ENCODE assay signal across 9 cellular contexts in the genomic region with DNA sequence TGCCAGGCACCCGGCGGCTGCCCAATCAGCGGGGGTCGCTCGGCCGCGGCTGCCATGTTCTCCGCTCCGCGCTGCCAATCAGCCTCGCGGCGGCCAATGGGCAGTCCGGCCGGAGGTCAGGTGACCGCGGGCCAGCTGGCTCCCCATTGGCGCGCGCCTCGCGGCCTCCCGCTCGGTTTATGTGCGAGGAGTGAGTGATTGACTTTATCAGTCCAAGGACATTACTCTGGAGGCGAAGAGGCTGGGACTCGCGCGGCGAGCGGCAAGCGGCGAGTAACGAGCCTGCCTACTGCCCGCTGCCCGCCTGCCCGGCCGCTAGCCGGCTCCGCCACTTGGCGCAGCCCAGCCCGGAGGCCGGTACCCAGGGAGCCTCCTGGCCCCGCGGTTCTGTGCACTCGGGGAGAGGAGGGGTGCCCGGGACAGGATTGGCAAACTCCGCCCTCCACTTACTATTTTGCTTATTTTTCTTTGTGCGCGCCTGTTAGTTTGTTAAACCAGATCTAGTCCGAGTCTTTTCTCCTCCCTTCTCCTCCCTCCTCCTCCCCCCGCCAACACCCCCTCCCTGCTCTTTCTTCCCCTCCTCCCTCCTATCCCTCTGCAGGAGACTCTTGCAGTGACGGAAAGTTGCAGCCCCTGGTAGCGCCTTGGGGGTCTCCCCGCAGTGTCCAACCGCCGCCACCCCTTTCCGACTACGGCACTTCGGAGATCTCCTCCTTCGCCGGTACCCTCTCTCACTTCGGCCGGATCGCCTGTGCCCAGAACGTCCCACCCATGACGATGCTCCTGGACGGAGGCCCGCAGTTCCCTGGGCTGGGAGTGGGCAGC. TPM values are rescaled to one million over a fixed set of nuclear protein-coding genes. Genes with fewer than 3 reads are reported as not detected.
DNase-seq lines count a peak whose midpoint lies in the region; ATAC-seq and TF ChIP-seq lines count a peak whose summit lies in the region.
"Had no signal": no experiment of that assay in that cellular context is flagged by ENCODE, and none has a peak within 500 bp of the region (broad histone marks: within the 10 kb centered on the region; RNA-seq: fewer than 3 reads in every experiment).

Gene ZIC3 (plus strand): TSS at position 207 of the 825 bp plus-strand sequence. CDS start 565 bp downstream, at position 772.

- H3K27me3 Mint-ChIP-seq in endodermal cell (ENCODE audit: insufficient read depth): no peaks in the 10 kb centered on the region
- peaks cover 95% of the 10 kb centered on the region for H3K27me3 Mint-ChIP-seq in mesothelial cell of epicardium (ENCODE audit: low read depth)

- H3K4me3 Mint-ChIP-seq in endodermal cell: peak within 1 kb of the TSS; percentile 98
- peak within 1 kb of the TSS; percentile 62 for H3K4me3 Mint-ChIP-seq in mesothelial cell of epicardium

- TF ChIP-seq CTCF in endodermal cell (conservative IDR thresholded peaks at IDR 0.05) (no peak), mesothelial cell of epicardium (IDR thresholded peaks at IDR 0.05; ENCODE audit: unreplicated experiment) (no peak), transverse colon (IDR thresholded peaks at IDR 0.05) (no peak)

- H3K9me3 ChIP-seq in endodermal cell (ENCODE audit: control insufficient read depth, low read length) (no peaks in the 10 kb centered on the region), transverse colon (no peaks in the 10 kb centered on the region)

- intact Hi-C loops in transverse colon (cut with DNase I; ENCODE audit: low total_unique reads): no loop called here

- no peak for TF ChIP-seq POLR2A in transverse colon (IDR thresholded peaks at IDR 0.05)

- DNase-seq in DMS 273 treated with DMSO at 0.1 percent for 48 hours (lab: John Stamatoyannopoulos, UW) (peak; percentile 37), NCI-H69 (lab: John Stamatoyannopoulos, UW) (peak; percentile 10), endodermal cell (peak; percentile 93), mesothelial cell of epicardium (ENCODE audit: low spot score in 2 of 2, unreplicated experiment in 2 of 2) (peak in 1 of 2 experiments; percentile 71), transverse colon (peak; percentile 15)
- DNase-seq in stimulated activated naive CD4-positive, alpha-beta T cell treated with Interleukin-2 at 50 U/mL for 16 hours (lab: John Stamatoyannopoulos, UW): no peak

- H3K4me3 ChIP-seq in endodermal cell (ENCODE audit: low read length): peak within 1 kb of the TSS; percentile 93
- peak within 1 kb of the TSS; percentile 32 to 57 (median 35) for H3K4me3 ChIP-seq in transverse colon

- H3K36me3 ChIP-seq in endodermal cell (ENCODE audit: control insufficient read depth, insufficient read depth, low read length): peaks cover 34% of the 10 kb centered on the region
- H3K36me3 ChIP-seq in transverse colon: no peaks in the 10 kb centered on the region

- TF ChIP-seq EP300 in transverse colon (IDR thresholded peaks at IDR 0.05; ENCODE audit: low read depth): no peak

- peaks cover 35% of the 10 kb centered on the region for H3K36me3 Mint-ChIP-seq in endodermal cell (ENCODE audit: low read depth)
- H3K36me3 Mint-ChIP-seq in mesothelial cell of epicardium: peaks cover 3% of the 10 kb centered on the region

- no peaks in the 10 kb centered on the region for H3K4me1 ChIP-seq in endodermal cell (ENCODE audit: control insufficient read depth, insufficient read depth, low read length)
- H3K4me1 ChIP-seq in transverse colon: peaks cover 0 to 13% (median 0%) of the 10 kb centered on the region in 4 donors

- H3K27ac Mint-ChIP-seq in endodermal cell (peak within 1 kb of the TSS; percentile 84), mesothelial cell of epicardium (no peak within 1 kb of the TSS)

- in situ Hi-C loops in transverse colon (cut with MboI; ENCODE audit: low pct_ligation_motif_present in 1 of 4, low pct_unique_long_range_greater_than_20kb in 1 of 4, low sequenced_read_pairs in 3 of 4): no loop called here

- peak within 1 kb of the TSS; percentile 83 for H3K9ac ChIP-seq in endodermal cell (ENCODE audit: extremely low read depth, low read length, poor library complexity, severe bottlenecking)

- H3K27me3 ChIP-seq in endodermal cell (ENCODE audit: control insufficient read depth, insufficient read depth, low read length, poor library complexity, severe bottlenecking): no peaks in the 10 kb centered on the region
- H3K27me3 ChIP-seq in transverse colon: peaks cover 99% of the 10 kb centered on the region

- peaks cover 51% of the 10 kb centered on the region for H3K9me3 Mint-ChIP-seq in endodermal cell
- peaks cover 12% of the 10 kb centered on the region for H3K9me3 Mint-ChIP-seq in mesothelial cell of epicardium
- H3K9me3 Mint-ChIP-seq: central memory CD8-positive, alpha-beta T cell had no signal

- H3K4me1 Mint-ChIP-seq in endodermal cell: peaks cover 8% of the 10 kb centered on the region
- H3K4me1 Mint-ChIP-seq in mesothelial cell of epicardium: peaks cover 9% of the 10 kb centered on the region
- H3K4me1 Mint-ChIP-seq: central memory CD8-positive, alpha-beta T cell had no signal

- 0% methylated on average over 69 of the region's 69 CpGs; no CpG with 5 or more reads in 1 of the 2 experiments for WGBS in endodermal cell (ENCODE audit: insufficient coverage in 1 of 2, insufficient read length in 1 of 2), 2 experiments
- WGBS in transverse colon (ENCODE audit: low coverage in 1 of 2), 2 donors: 50% methylated on average over 65 of the region's 69 CpGs; no CpG with 5 or more reads in 1 of the 2 donors

- peak within 1 kb of the TSS; percentile 79 for H3K27ac ChIP-seq in endodermal cell (ENCODE audit: low read depth, low read length)
- H3K27ac ChIP-seq in transverse colon: no peak within 1 kb of the TSS

- ATAC-seq in GM19351 (IDR thresholded peaks at IDR 0.05; ENCODE audit: unreplicated experiment): no peak
- no peak for ATAC-seq in GM18870 (IDR thresholded peaks at IDR 0.05; ENCODE audit: unreplicated experiment)

RNA-seq across cellular contexts. Expression of gene ZIC3, which starts in this region (rescaled TPM):
- total RNA-seq in endodermal cell (100 to 1,000 TPM; 129 to 130 TPM), mesothelial cell of epicardium (not detected in 3 replicates), transverse colon (not detected)
- 135 TPM for polyA plus RNA-seq in endodermal cell (2013, experiment 1 of 2)
- 126 TPM for polyA plus RNA-seq in endodermal cell (2013, experiment 2 of 2)

Comparison
In these comparisons a context has a peak if more than half of its experiments do, and no peak if none do; other contexts are left out.
1. RNA of gene ZIC3 (total RNA-seq): 129 to 130 TPM in endodermal cell; not detected in mesothelial cell of epicardium and not detected in transverse colon; every median in the first group is over 100 times any median in the second.
2. Peak in DNase-seq and H3K4me3 ChIP-seq in transverse colon; RNA of the gene not detected or under 1 TPM.